In the genomic region with DNA sequence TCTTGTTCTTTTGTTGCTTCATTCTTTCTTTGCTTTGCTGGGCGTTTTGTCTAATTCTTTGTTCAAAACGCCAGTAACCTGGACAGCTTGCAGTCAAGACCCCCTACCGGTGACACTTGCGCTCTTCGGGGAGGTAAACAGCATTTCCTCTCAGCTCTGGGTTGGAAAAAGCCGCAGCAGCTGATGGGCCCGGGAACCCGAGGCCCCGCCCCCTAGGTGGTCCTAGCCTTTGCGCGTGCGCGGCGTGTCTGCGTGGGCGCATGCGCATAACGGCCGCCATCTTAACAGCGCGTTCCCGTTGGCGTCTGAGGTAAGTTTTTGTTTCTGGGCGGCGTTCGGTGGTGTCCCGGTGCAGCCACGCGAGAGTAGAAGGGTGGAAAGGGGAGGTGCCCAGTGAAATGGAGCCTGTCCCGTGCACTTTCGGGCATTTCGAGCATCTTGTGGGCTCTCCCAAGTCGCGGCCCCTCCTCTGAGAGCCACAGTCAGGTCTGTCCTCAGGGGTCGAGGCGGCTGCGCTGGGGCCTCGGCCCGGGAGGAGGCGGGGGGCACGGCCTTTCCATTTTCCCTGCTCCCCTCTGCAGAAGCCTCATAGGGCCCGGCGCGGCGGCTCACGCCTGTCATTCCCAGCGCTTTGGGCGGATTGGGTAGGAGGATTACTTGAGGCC, we compare ENCODE assay signal across 8 cellular contexts. TPM values are rescaled to one million over a fixed set of nuclear protein-coding genes. Genes with fewer than 3 reads are reported as not detected.
DNase-seq lines count a peak whose midpoint lies in the region; ATAC-seq, FAIRE-seq and TF ChIP-seq lines count a peak whose summit lies in the region.

TSS of gene ZNF559 (plus strand) at position 261 of the 665 bp plus-strand sequence. CDS start 14,371 bp downstream, outside the sequence.

- H3K9me3 ChIP-seq in adipocyte (ENCODE audit: control insufficient read depth, low read length), result peaks cover 26% of the 10 kb centered on the region
- H3K9me3 ChIP-seq in heart left ventricle, result peaks cover 0 to 50% (median 24%) of the 10 kb centered on the region in 12 donors
- peaks cover 0 to 38% (median 34%) of the 10 kb centered on the region in 4 donors for H3K9me3 ChIP-seq in upper lobe of left lung

- no peak for TF ChIP-seq EP300 in upper lobe of left lung (IDR thresholded peaks at IDR 0.05)

- H3K27ac ChIP-seq in heart left ventricle, result peak within 1 kb of the TSS; percentile 69 to 93 (median 88)
- H3K27ac ChIP-seq in upper lobe of left lung, result peak within 1 kb of the TSS; percentile 77 to 93 (median 90)

- TF ChIP-seq CTCF in heart left ventricle (IDR thresholded peaks at IDR 0.05) (peak in 8 of 12 donors; percentile 4 to 44 (median 29)), upper lobe of left lung (IDR thresholded peaks at IDR 0.05) (peak in 5 of 6 experiments; percentile 16 to 40 (median 22))

- DNase-seq in GM12891 (ENCODE audit: insufficient read length, low spot score), result peak; percentile 85
- peak; percentile 76 for DNase-seq in NCI-H1417 treated with DMSO at 0.1 percent for 48 hours (lab: John Stamatoyannopoulos, UW)
- peak; percentile 95 for DNase-seq in T follicular helper cell (ENCODE audit: low read depth)
- DNase-seq in adipocyte (ENCODE audit: low read depth), result peak; percentile 98
- peak; percentile 93 to 97 (median 94) for DNase-seq in heart left ventricle
- DNase-seq in posterior vena cava (ENCODE audit: low spot score), result peak; percentile 99
- DNase-seq in upper lobe of left lung, result peak; percentile 93 to 98

- peaks cover 12% of the 10 kb centered on the region for H3K36me3 ChIP-seq in adipocyte (ENCODE audit: control insufficient read depth, insufficient read depth, low read length, severe bottlenecking)
- peaks cover 0 to 40% (median 5%) of the 10 kb centered on the region in 9 donors for H3K36me3 ChIP-seq in heart left ventricle
- peaks cover 0 to 13% (median 6%) of the 10 kb centered on the region in 4 donors for H3K36me3 ChIP-seq in upper lobe of left lung

- peak; percentile 94 for ATAC-seq in HG02763 (IDR thresholded peaks at IDR 0.05; ENCODE audit: unreplicated experiment)
- peak; percentile 97 to 99 (median 98) for ATAC-seq in heart left ventricle
- ATAC-seq in upper lobe of left lung (ENCODE audit: low FRiP score in 2 of 2), result peak; percentile 97 to 98

- H3K27me3 ChIP-seq in adipocyte (replicated peaks; ENCODE audit: control insufficient read depth, insufficient read depth, low read length) (no peaks in the 10 kb centered on the region), heart left ventricle (no peaks in the 10 kb centered on the region), upper lobe of left lung (no peaks in the 10 kb centered on the region)

- peaks cover 11% of the 10 kb centered on the region for H3K4me1 ChIP-seq in adipocyte (ENCODE audit: control insufficient read depth, insufficient read depth, low read length)
- H3K4me1 ChIP-seq in heart left ventricle, result peaks cover 0 to 17% (median 6%) of the 10 kb centered on the region in 12 donors
- peaks cover 4 to 15% (median 8%) of the 10 kb centered on the region in 4 donors for H3K4me1 ChIP-seq in upper lobe of left lung

- TF ChIP-seq POLR2A in GM12891 (IDR thresholded peaks at IDR 0.05; ENCODE audit: low read depth, low read length) (peak; percentile 73), heart left ventricle (IDR thresholded peaks at IDR 0.05) (peak in 1 of 2 donors; percentile 67), upper lobe of left lung (IDR thresholded peaks at IDR 0.05) (peak in 2 of 4 donors; percentile 38 to 58)

- H3K9ac ChIP-seq in adipocyte (ENCODE audit: low read length), result peak within 1 kb of the TSS; percentile 90

- WGBS in heart left ventricle, 4 donors, result 0% methylated on average over 44 to 48 of the region's 48 CpGs
- WGBS in upper lobe of left lung, 2 donors, result 0 to 1% methylated on average over 17 to 34 of the region's 48 CpGs

- peak within 1 kb of the TSS; percentile 87 for H3K4me3 ChIP-seq in adipocyte (ENCODE audit: low read length)
- peak within 1 kb of the TSS; percentile 51 to 96 (median 72) for H3K4me3 ChIP-seq in heart left ventricle
- H3K4me3 ChIP-seq in upper lobe of left lung, result peak within 1 kb of the TSS; percentile 52 to 89 (median 77)

- intact Hi-C loops in heart left ventricle (cut with DNase I), result loop anchor here in 3 of 10 donors (1.0 to 10.0 kb wide), 3 partner anchors 15 to 213 kb away; partner anchors contain the start of genes ZNF266 (in 2 of the 3), ZNF699 (in 2 of the 3) and ZNF426 (in 1 of the 3)
- intact Hi-C loops in posterior vena cava (cut with DNase I), result no loop called here

- peak; percentile 99 for FAIRE-seq in GM12891 (lab: Jason Lieb, UNC)

TF ChIP-seq in GM12891, 5 proteins besides CTCF, POLR2A, EP300 and RAD21:
- TF ChIP-seq TAF1 (IDR thresholded peaks at IDR 0.05; ENCODE audit: low read depth, low read length) (peak; percentile 66), POU2F2 (IDR thresholded peaks at IDR 0.05; ENCODE audit: low read depth, low read length) (no peak), POLR2AphosphoS5 (IDR thresholded peaks at IDR 0.05; ENCODE audit: low read depth, low read length) (peak; percentile 62; the same call in 1 of the 2 replicates), SPI1 (IDR thresholded peaks at IDR 0.05; ENCODE audit: low read depth, low read length) (0 out of 2 replicates have a peak, but pooled peaks have one; percentile 5)

RNA-seq across cellular contexts. Expression of gene ZNF559, which starts in this region (rescaled TPM):
- 12.2 TPM for polyA plus RNA-seq in GM12891 (2012; ENCODE audit: low read depth, missing spikeins)
- total RNA-seq in heart left ventricle (10 to 100 TPM; 12.3 to 19.1 (median 15.1) TPM), posterior vena cava (10 to 100 TPM; 14.2 to 19.9 TPM), upper lobe of left lung (10 to 100 TPM in 5 of 6 donors, 1 to 10 TPM in 1; 9.6 to 26.2 (median 15.6) TPM)
- polyA plus RNA-seq in heart left ventricle, result 10 to 100 TPM; 16.4 to 23.4 TPM

Comparison
In these comparisons a context has a peak if more than half of its experiments do, and no peak if none do; other contexts are left out.
1. Peak in every context shown above with its lines: DNase-seq, ATAC-seq, H3K4me3 ChIP-seq and H3K27ac ChIP-seq.